8 cellular contexts compared by ENCODE assay signal in genomic region chr1:26994020-26994745, GRCh38. TPM values are rescaled to one million over a fixed set of nuclear protein-coding genes. Genes with fewer than 3 reads are reported as not detected.
DNase-seq lines count a peak whose midpoint lies in the region; ATAC-seq and TF ChIP-seq lines count a peak whose summit lies in the region.

No MANE protein-coding gene starts in this region.

- CTCF ChIA-PET in CD8-positive, alpha-beta memory T cell (lab: Charles Lee): interaction anchor here (1.0 to 1.3 kb wide), 2 partner anchors 14 to 51 kb away, joined by 3 to 4 read pairs; no protein-coding TSS in a partner anchor
- CTCF ChIA-PET in activated CD8-positive, alpha-beta T cell treated with anti-CD3 and anti-CD28 coated beads for 36 hours (lab: Charles Lee): interaction anchor here (0.5 to 8.1 kb wide), 12 partner anchors 8 to 354 kb away, joined by 3 to 72 read pairs (median 4); partner anchors contain the start of genes NUDC and TENT5B

- peaks cover 33% of the 10 kb centered on the region for H3K27me3 ChIP-seq in CD8-positive, alpha-beta memory T cell (ENCODE audit: insufficient read depth, low read length, poor library complexity, severe bottlenecking)
- no peaks in the 10 kb centered on the region for H3K27me3 ChIP-seq in prostate gland (replicated peaks; ENCODE audit: insufficient read depth)

- ATAC-seq in HG02759 (IDR thresholded peaks at IDR 0.05; ENCODE audit: unreplicated experiment) (peak; percentile 22), HG03571 (IDR thresholded peaks at IDR 0.05; ENCODE audit: unreplicated experiment) (no peak)
- peak; percentile 5 for ATAC-seq in activated CD8-positive, alpha-beta T cell treated with anti-CD3 and anti-CD28 coated beads for 36 hours

- peak in 1 of 5 donors; percentile 50 for DNase-seq in CD8-positive, alpha-beta memory T cell
- peak; percentile 37 for DNase-seq in activated CD8-positive, alpha-beta T cell treated with anti-CD3 and anti-CD28 coated beads for 36 hours
- no peak for DNase-seq in fibroblast of the aortic adventitia (ENCODE audit: low read depth)
- no peak for DNase-seq in prostate gland (ENCODE audit: low spot score)
- DNase-seq in mesenteric fat pad (ENCODE audit: low spot score): no peak
- no peak for DNase-seq in HT-29 (ENCODE audit: low spot score)

- H3K4me1 ChIP-seq in CD8-positive, alpha-beta memory T cell (ENCODE audit: insufficient read depth, low read length): peaks cover 15% of the 10 kb centered on the region
- no peaks in the 10 kb centered on the region for H3K4me1 ChIP-seq in prostate gland (replicated peaks)

- H3K4me3 Mint-ChIP-seq in CD8-positive, alpha-beta memory T cell: peak overlapping the region; percentile 72 to 91 (median 80)
- H3K4me3 Mint-ChIP-seq in activated CD8-positive, alpha-beta T cell treated with anti-CD3 and anti-CD28 coated beads for 36 hours: peak overlapping the region; percentile 74

- intact Hi-C loops in activated CD8-positive, alpha-beta T cell treated with anti-CD3 and anti-CD28 coated beads for 36 hours (cut with micrococcal nuclease): no loop called here
- intact Hi-C loops in prostate gland (cut with DNase I): no loop called here

- H3K27ac Mint-ChIP-seq in CD8-positive, alpha-beta memory T cell: peak overlapping the region in 1 of 8 donors; percentile 91
- H3K27ac Mint-ChIP-seq in activated CD8-positive, alpha-beta T cell treated with anti-CD3 and anti-CD28 coated beads for 36 hours: no peak overlapping the region

- H3K4me3 ChIP-seq in CD8-positive, alpha-beta memory T cell (ENCODE audit: low read length): peak overlapping the region; percentile 39
- H3K4me3 ChIP-seq in fibroblast of the aortic adventitia (ENCODE audit: low read depth, low read length): peak overlapping the region; percentile 77
- peak overlapping the region; percentile 57 to 72 for H3K4me3 ChIP-seq in prostate gland

- H3K4me1 Mint-ChIP-seq in CD8-positive, alpha-beta memory T cell: peaks cover 13 to 24% (median 14%) of the 10 kb centered on the region in 3 donors
- peaks cover 21% of the 10 kb centered on the region for H3K4me1 Mint-ChIP-seq in activated CD8-positive, alpha-beta T cell treated with anti-CD3 and anti-CD28 coated beads for 36 hours (ENCODE audit: low read depth)

- no peak overlapping the region for H3K27ac ChIP-seq in CD8-positive, alpha-beta memory T cell (ENCODE audit: low read depth, low read length)
- H3K27ac ChIP-seq in prostate gland: peak overlapping the region; percentile 54 to 67

- no peaks in the 10 kb centered on the region for H3K36me3 ChIP-seq in CD8-positive, alpha-beta memory T cell (ENCODE audit: insufficient read depth, low read length)
- H3K36me3 ChIP-seq in prostate gland: no peaks in the 10 kb centered on the region

- no peak for TF ChIP-seq POLR2A in prostate gland (IDR thresholded peaks at IDR 0.05)

- H3K9me3 ChIP-seq in CD8-positive, alpha-beta memory T cell (ENCODE audit: low read length): no peaks in the 10 kb centered on the region
- H3K9me3 ChIP-seq in prostate gland: no peaks in the 10 kb centered on the region

- 0% methylated on average over 23 of the region's 95 CpGs for WGBS in prostate gland

- POLR2A ChIA-PET in CD8-positive, alpha-beta memory T cell (lab: Charles Lee): interaction anchor here (0.5 kb wide), 1 partner anchor 14 kb away, joined by 9 read pairs; no protein-coding TSS in a partner anchor
- POLR2A ChIA-PET in activated CD8-positive, alpha-beta T cell treated with anti-CD3 and anti-CD28 coated beads for 36 hours (lab: Charles Lee): interaction anchor here (0.8 to 1.2 kb wide), 2 partner anchors 161 to 494 kb away, joined by 3 to 5 read pairs; partner anchors contain the start of gene SLC9A1

- no peaks in the 10 kb centered on the region for H3K9me3 Mint-ChIP-seq in CD8-positive, alpha-beta memory T cell
- H3K9me3 Mint-ChIP-seq in activated CD8-positive, alpha-beta T cell treated with anti-CD3 and anti-CD28 coated beads for 36 hours: no peaks in the 10 kb centered on the region

- H3K36me3 Mint-ChIP-seq in CD8-positive, alpha-beta memory T cell: no peaks in the 10 kb centered on the region
- H3K36me3 Mint-ChIP-seq in activated CD8-positive, alpha-beta T cell treated with anti-CD3 and anti-CD28 coated beads for 36 hours (ENCODE audit: low read depth): no peaks in the 10 kb centered on the region

- peaks cover 53 to 54% of the 10 kb centered on the region in 2 donors for H3K27me3 Mint-ChIP-seq in CD8-positive, alpha-beta memory T cell
- H3K27me3 Mint-ChIP-seq in activated CD8-positive, alpha-beta T cell treated with anti-CD3 and anti-CD28 coated beads for 36 hours: peaks cover 49% of the 10 kb centered on the region

- TF ChIP-seq CTCF in activated CD8-positive, alpha-beta T cell treated with anti-CD3 and anti-CD28 coated beads for 36 hours (IDR thresholded peaks at IDR 0.05): no peak
- TF ChIP-seq CTCF in fibroblast of the aortic adventitia (IDR thresholded peaks at IDR 0.05; ENCODE audit: insufficient read depth, low read length) (no peak), prostate gland (IDR thresholded peaks at IDR 0.05) (no peak)

RNA-seq across cellular contexts. Expression of gene TRNP1, which starts 0.7 kb away (rescaled TPM):
- total RNA-seq in CD8-positive, alpha-beta memory T cell: 1 to 10 TPM in 1 of 2 experiments, under 1 TPM in 1; 0.73 to 1.2 TPM
- not detected for polyA plus RNA-seq in CD8-positive, alpha-beta memory T cell
- under 1 TPM; 0.16 to 0.38 TPM for total RNA-seq in activated CD8-positive, alpha-beta T cell treated with anti-CD3 and anti-CD28 coated beads for 36 hours
- total RNA-seq in fibroblast of the aortic adventitia (ENCODE audit: low replicate concordance): 11.6 and 19.1 TPM in 2 replicates
- 10 to 100 TPM; 21.1 to 30.6 TPM for total RNA-seq in prostate gland
- 1.7 TPM for total RNA-seq in mesenteric fat pad
- 182 and 203 TPM in 2 replicates for total RNA-seq in HT-29 (2014; rRNA removed; shearing (Covaris generic))

RNA-seq across cellular contexts. Expression of gene TENT5B, which starts 18.5 kb away (rescaled TPM):
- not detected for total RNA-seq in CD8-positive, alpha-beta memory T cell
- polyA plus RNA-seq in CD8-positive, alpha-beta memory T cell: not detected
- total RNA-seq in activated CD8-positive, alpha-beta T cell treated with anti-CD3 and anti-CD28 coated beads for 36 hours: not detected
- total RNA-seq in fibroblast of the aortic adventitia (ENCODE audit: low replicate concordance): 1.9 and 6.8 TPM in 2 replicates
- total RNA-seq in prostate gland: 10 to 100 TPM; 19.1 to 19.9 TPM
- total RNA-seq in mesenteric fat pad: 3.3 TPM
- 1.9 and 2.3 TPM in 2 replicates for total RNA-seq in HT-29 (2014; rRNA removed; shearing (Covaris generic))

RNA-seq across cellular contexts. Expression of gene KDF1, which starts 33.9 kb away (rescaled TPM):
- under 1 TPM; 0.24 to 0.39 TPM for total RNA-seq in CD8-positive, alpha-beta memory T cell
- polyA plus RNA-seq in CD8-positive, alpha-beta memory T cell: 4.6 TPM
- under 1 TPM; 0.18 to 0.27 TPM for total RNA-seq in activated CD8-positive, alpha-beta T cell treated with anti-CD3 and anti-CD28 coated beads for 36 hours
- total RNA-seq in fibroblast of the aortic adventitia (ENCODE audit: low replicate concordance): not detected in 2 replicates
- 10 to 100 TPM; 14.0 to 42.8 TPM for total RNA-seq in prostate gland
- total RNA-seq in mesenteric fat pad: not detected
- 47.1 and 48.7 TPM in 2 replicates for total RNA-seq in HT-29 (2014; rRNA removed; shearing (Covaris generic))

Comparison
In these comparisons a context has a peak if more than half of its experiments do, and no peak if none do; other contexts are left out.
1. RNA of gene KDF1, which starts 33.9 kb away (total RNA-seq): 47.1 to 48.7 TPM in HT-29 and 14.0 to 42.8 TPM in prostate gland; 0.24 to 0.39 TPM in CD8-positive, alpha-beta memory T cell, 0.18 to 0.27 TPM in activated CD8-positive, alpha-beta T cell treated with anti-CD3 and anti-CD28 coated beads for 36 hours, not detected in fibroblast of the aortic adventitia and not detected in mesenteric fat pad (single experiment); every median in the first group is over 10 times any median in the second.
2. Peak in every context shown above with its lines, with median percentiles within 50 percentile points of each other: H3K4me3 ChIP-seq.